Comparison of ENCODE assay signal across 25 cellular contexts in genomic region chr6:36920049-36920448, GRCh38. TPM values are rescaled to one million over a fixed set of nuclear protein-coding genes. Genes with fewer than 3 reads are reported as not detected.
DNase-seq lines count a peak whose midpoint lies in the region; ATAC-seq and TF ChIP-seq lines count a peak whose summit lies in the region.
"Had no signal": no experiment of that assay in that cellular context is flagged by ENCODE, and none has a peak within 500 bp of the region (broad histone marks: within the 10 kb centered on the region; RNA-seq: fewer than 3 reads in every experiment).

No MANE protein-coding gene starts in this region.

- H3K36me3 ChIP-seq in HCT116 (ENCODE audit: control insufficient read depth in 1 of 2, insufficient read depth in 2 of 2, low read length in 2 of 2) (peaks cover 6 to 9% of the 10 kb centered on the region in 2 experiments; a peak in 3 of 4 replicates), PC-9 (ENCODE audit: low read depth) (peaks cover 36% of the 10 kb centered on the region; the same call in 1 of the 2 replicates), subcutaneous abdominal adipose tissue (ENCODE audit: control insufficient read depth in 5 of 5, insufficient read depth in 5 of 5, low read length in 5 of 5) (peaks cover 17 to 90% (median 64%) of the 10 kb centered on the region in 5 donors)

- RAD21 ChIA-PET in HCT116 (lab: Charles Lee; ENCODE audit: low non-redundant PET in 1 of 2, low total read pairs in 2 of 2, uncharacterized antibody in 2 of 2, unreplicated experiment in 2 of 2): no interaction called here

- H2AFZ ChIP-seq in HCT116 (ENCODE audit: low read depth, low read length, poor library complexity, severe bottlenecking) (no peak overlapping the region), PC-9 (no peak overlapping the region)

- H4K20me1 ChIP-seq in HCT116 (ENCODE audit: insufficient read depth): no peaks in the 10 kb centered on the region
- H4K20me1 ChIP-seq in PC-9 (ENCODE audit: insufficient read depth): no peaks in the 10 kb centered on the region

- CTCF ChIA-PET in HCT116 (lab: Charles Lee): no interaction called here
- CTCF ChIA-PET in PC-9 (lab: Charles Lee): no interaction called here

- BruUV-seq in HCT116 (replicated peaks; lab: Mats Ljungman, UMichigan): no TSS peak
- no TSS peak for BruUV-seq in PC-9 (replicated peaks; lab: Mats Ljungman, UMichigan)

- no peak; the same call in 1 of the 2 replicates for ATAC-seq in HCT116
- peak; percentile 64 for ATAC-seq in left colon
- ATAC-seq in GM18517 (IDR thresholded peaks at IDR 0.05; ENCODE audit: unreplicated experiment): no peak
- ATAC-seq: naive thymus-derived CD8-positive, alpha-beta T cell; Right ventricle myocardium inferior; stimulated activated naive B cell treated with anti-CD40 and anti-IgM and Interleukin-4, amounts not matched to agents 10 μg/mL and 1 μg/mL and 100 μg/mL, for 72 hours; WTC11 had no signal

- no peaks in the 10 kb centered on the region for H3K9me3 ChIP-seq in HCT116 (ENCODE audit: control insufficient read depth in 1 of 2, insufficient read depth in 1 of 2, low read depth in 1 of 2, low read length in 2 of 2)
- H3K9me3 ChIP-seq in PC-9 (ENCODE audit: insufficient read depth, low read depth): no peaks in the 10 kb centered on the region
- no peaks in the 10 kb centered on the region for H3K9me3 ChIP-seq in subcutaneous abdominal adipose tissue (ENCODE audit: control insufficient read depth in 5 of 5, low read length in 5 of 5)
- H3K9me3 ChIP-seq: thyroid gland had no signal

- H3K4me2 ChIP-seq in HCT116 (ENCODE audit: low read length) (0 out of 2 replicates have a peak overlapping the region, but pooled peaks have one; percentile 9), PC-9 (peak overlapping the region; percentile 21)

- POLR2A ChIA-PET in HCT116 (lab: Charles Lee) (no interaction called here), PC-9 (lab: Charles Lee; ENCODE audit: unreplicated experiment) (interaction anchor here (0.6 kb wide), 1 partner anchor 17 kb away, joined by 3 read pairs; no protein-coding TSS in a partner anchor)

- TF ChIP-seq RAD21 in HCT116 (IDR thresholded peaks at IDR 0.05; ENCODE audit: low read depth): no peak

- H3K27ac ChIP-seq in HCT116 (ENCODE audit: low read depth, low read length): no peak overlapping the region
- H3K27ac ChIP-seq in PC-9: peak overlapping the region; percentile 48
- H3K27ac ChIP-seq in subcutaneous abdominal adipose tissue (ENCODE audit: low read depth, low read length): peak overlapping the region; percentile 67

- H3K9ac ChIP-seq in HCT116 (ENCODE audit: low read length) (no peak overlapping the region), subcutaneous abdominal adipose tissue (ENCODE audit: low read length in 5 of 5) (no peak overlapping the region)

- H3K27me3 ChIP-seq in HCT116 (ENCODE audit: insufficient read depth, low read length) (no peaks in the 10 kb centered on the region), PC-9 (ENCODE audit: insufficient read depth, low read depth) (no peaks in the 10 kb centered on the region), subcutaneous abdominal adipose tissue (ENCODE audit: control insufficient read depth in 5 of 5, insufficient read depth in 4 of 5, low read length in 5 of 5) (no peaks in the 10 kb centered on the region)
- H3K27me3 ChIP-seq: dorsolateral prefrontal cortex, thyroid gland had no signal

- H3K4me3 ChIP-seq in HCT116 (replicated peaks in 1 of 2; ENCODE audit: low read depth in 1 of 2, low read length in 2 of 2): no peak overlapping the region
- no peak overlapping the region for H3K4me3 ChIP-seq in PC-9
- no peak overlapping the region for H3K4me3 ChIP-seq in subcutaneous abdominal adipose tissue (ENCODE audit: low read depth in 1 of 5, low read length in 5 of 5)
- H3K4me3 ChIP-seq: dorsolateral prefrontal cortex, thyroid gland had no signal

- no peaks in the 10 kb centered on the region for H3K79me2 ChIP-seq in HCT116 (ENCODE audit: insufficient read depth, low read length)
- H3K79me2 ChIP-seq in PC-9 (ENCODE audit: low read depth): no peaks in the 10 kb centered on the region

- H3K4me1 ChIP-seq in HCT116 (ENCODE audit: control insufficient read depth in 1 of 2, insufficient read depth in 2 of 2, low read length in 2 of 2): peaks cover 0 to 26% of the 10 kb centered on the region in 2 experiments; a peak in 3 of 4 replicates
- H3K4me1 ChIP-seq in PC-9 (replicated peaks; ENCODE audit: insufficient read depth): peaks cover 29% of the 10 kb centered on the region
- peaks cover 2 to 25% (median 11%) of the 10 kb centered on the region in 5 donors for H3K4me1 ChIP-seq in subcutaneous abdominal adipose tissue (ENCODE audit: control insufficient read depth in 5 of 5, insufficient read depth in 5 of 5, low read length in 5 of 5)

- intact Hi-C loops in HCT116 (cut with micrococcal nuclease): no loop called here
- intact Hi-C loops in PC-9 (cut with micrococcal nuclease; ENCODE audit: unreplicated experiment): no loop called here
- intact Hi-C loops in left colon (cut with DNase I, micrococcal nuclease): no loop called here

- TF ChIP-seq POLR2A in HCT116 (IDR thresholded peaks at IDR 0.05; ENCODE audit: borderline replicate concordance, extremely low read depth, insufficient read depth, insufficient read length): no peak

- H3F3A ChIP-seq in PC-9 (ENCODE audit: insufficient read depth, low read depth): peaks cover 15% of the 10 kb centered on the region

- no peak for DNase-seq in HCT116 (ENCODE audit: low read depth, low spot score)
- DNase-seq in PC-9: peak; percentile 18 to 76
- DNase-seq in left colon: no peak
- DNase-seq in activated CD8-positive, alpha-beta memory T cell treated with anti-CD3 and anti-CD28 coated beads for 24 hours: no peak
- DNase-seq in RPMI8226: no peak
- DNase-seq: activated CD4-positive, alpha-beta T cell treated with anti-CD3 and anti-CD28 coated beads, Interleukin-2, amount 50 U/mL, for 4 hours; activated CD8-positive, alpha-beta memory T cell treated with anti-CD3 and anti-CD28 coated beads, Interleukin-2, amount 50 U/mL, for 4 hours; DMS53; dorsolateral prefrontal cortex; naive thymus-derived CD8-positive, alpha-beta T cell; NCI-H1105; NCI-H2029; NCI-H226; stimulated activated CD4-positive, alpha-beta T cell treated with anti-CD3 and anti-CD28 coated beads, Interleukin-4, amount 100 ng/mL, for 24 hours; stimulated activated naive B cell treated with anti-CD40 and anti-IgM and Interleukin-4, amounts not matched to agents 10 μg/mL and 1 μg/mL and 100 μg/mL, for 72 hours; T-helper 9 cell; thyroid gland had no signal

- H3K9me2 ChIP-seq in HCT116 (ENCODE audit: insufficient read depth) (no peaks in the 10 kb centered on the region), PC-9 (ENCODE audit: insufficient read depth) (no peaks in the 10 kb centered on the region)

- no peak for TF ChIP-seq CTCF in HCT116 (IDR thresholded peaks at IDR 0.05 in 2 of 3, conservative IDR thresholded peaks at IDR 0.05 in 1 of 3; ENCODE audit: borderline replicate concordance in 1 of 3, insufficient read depth in 1 of 3, low read depth in 2 of 3, low read length in 2 of 3)
- no peak for TF ChIP-seq CTCF in PC-9 (conservative IDR thresholded peaks at IDR 0.05)

TF ChIP-seq in HCT116, 20 proteins besides CTCF, POLR2A, EP300 and RAD21 (continues in another document):
- TF ChIP-seq YY1 (IDR thresholded peaks at IDR 0.05; ENCODE audit: extremely low read depth, insufficient replicate concordance, low read depth, low read length) (no peak), ZFX (IDR thresholded peaks at IDR 0.05) (no peak), CEBPB (IDR thresholded peaks at IDR 0.05; ENCODE audit: low read depth) (no peak), EGR1 (IDR thresholded peaks at IDR 0.05; ENCODE audit: low read depth) (no peak), FOSL1 (IDR thresholded peaks at IDR 0.05; ENCODE audit: low read depth) (no peak), ZBTB33 (IDR thresholded peaks at IDR 0.05; ENCODE audit: extremely low read depth, insufficient replicate concordance, low read length) (no peak), ZNF274 (IDR thresholded peaks at IDR 0.05; ENCODE audit: low read depth, low read length) (no peak), CBX3 (IDR thresholded peaks at IDR 0.05; ENCODE audit: low read depth) (no peak), SRF (IDR thresholded peaks at IDR 0.05; ENCODE audit: low read depth) (no peak), POLR2AphosphoS5 (IDR thresholded peaks at IDR 0.05; ENCODE audit: low read depth, low read length) (no peak)

RNA-seq across cellular contexts. Expression of gene C6orf89, which starts 34.3 kb away (rescaled TPM):
- total RNA-seq in HCT116 (2021; ENCODE audit: unreplicated experiment) (32.9 TPM), PC-9 (2021) (28.7 and 40.1 TPM in 2 replicates), left colon (10 to 100 TPM; 53.9 to 59.3 TPM)
- polyA plus RNA-seq in HCT116 (2012): 14.4 and 17.0 TPM in 2 replicates

RNA-seq across cellular contexts. Expression of gene PI16, which starts 34.5 kb away (rescaled TPM):
- total RNA-seq in HCT116 (2021; ENCODE audit: unreplicated experiment): 0.59 TPM
- polyA plus RNA-seq in HCT116 (2012): 0.11 and 0.39 TPM in 2 replicates
- 0.83 and 1.9 TPM in 2 replicates for total RNA-seq in PC-9 (2021)
- total RNA-seq in left colon: 1 to 10 TPM; 2.0 to 4.0 TPM
- total RNA-seq: astrocyte, LHCN-M2, mesothelial cell of epicardium, renal cortical epithelial cell had no signal

RNA-seq across cellular contexts. Expression of gene PPIL1, which starts 45.4 kb away (rescaled TPM):
- total RNA-seq in HCT116 (2021; ENCODE audit: unreplicated experiment) (42.0 TPM), PC-9 (2021) (19.0 and 28.4 TPM in 2 replicates), left colon (10 to 100 TPM; 10.1 to 12.6 TPM)
- 22.8 and 32.1 TPM in 2 replicates for polyA plus RNA-seq in HCT116 (2012)

Comparison
In these comparisons a context has a peak if more than half of its experiments do, and no peak if none do; other contexts are left out.
1. DNase-seq: peak in PC-9 (2 of 2); none in HCT116 (single experiment), left colon (0 of 2), activated CD8-positive, alpha-beta memory T cell treated with anti-CD3 and anti-CD28 coated beads for 24 hours (single experiment) and RPMI8226 (single experiment).